1 cellular context compared by ENCODE assay signal in the genomic region with DNA sequence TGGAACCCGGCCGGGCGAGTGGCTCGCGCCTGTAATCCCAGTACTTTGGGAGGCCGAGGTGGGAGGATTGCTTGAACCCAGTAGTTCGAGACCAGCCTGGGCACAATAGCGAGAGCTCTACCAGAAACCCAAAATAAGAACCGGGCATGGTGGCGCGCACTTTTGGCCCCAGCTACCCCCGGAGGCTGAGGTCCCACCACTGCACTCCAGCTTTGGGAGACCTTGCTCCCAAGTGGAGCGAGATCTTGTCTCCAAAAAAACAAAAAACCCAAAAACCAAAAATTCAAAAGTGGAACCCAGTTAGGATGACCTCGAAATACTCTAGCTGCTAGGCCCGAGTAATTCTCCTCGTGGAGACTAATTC.
TF ChIP-seq lines count a peak whose summit lies in the region.

No MANE protein-coding gene starts in this region.

TF ChIP-seq in endothelial cell of umbilical vein, 7 proteins besides CTCF, POLR2A, EP300 and RAD21:
- TF ChIP-seq MYC (IDR thresholded peaks at IDR 0.05; ENCODE audit: low read depth, low read length) (no peak), FOS (IDR thresholded peaks at IDR 0.05; ENCODE audit: borderline replicate concordance, insufficient read depth, low read length) (no peak), JUN (IDR thresholded peaks at IDR 0.05; ENCODE audit: borderline replicate concordance, insufficient read depth, insufficient read length, low read depth) (no peak), EZH2 (IDR thresholded peaks at IDR 0.05; ENCODE audit: borderline replicate concordance, low read depth, low read length, severe bottlenecking) (no peak), GATA2 (IDR thresholded peaks at IDR 0.05; ENCODE audit: insufficient read depth, insufficient read length, low read depth, low read length) (no peak), POLR2AphosphoS5 (IDR thresholded peaks at IDR 0.05; ENCODE audit: insufficient read depth, low read depth, low read length) (no peak)
- TF ChIP-seq, protein P1, sequence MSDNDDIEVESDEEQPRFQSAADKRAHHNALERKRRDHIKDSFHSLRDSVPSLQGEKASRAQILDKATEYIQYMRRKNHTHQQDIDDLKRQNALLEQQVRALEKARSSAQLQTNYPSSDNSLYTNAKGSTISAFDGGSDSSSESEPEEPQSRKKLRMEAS (IDR thresholded peaks at IDR 0.05; ENCODE audit: insufficient read depth, insufficient read length) = no peak
